Comparison of ENCODE assay signal across 8 cellular contexts in the genomic region with DNA sequence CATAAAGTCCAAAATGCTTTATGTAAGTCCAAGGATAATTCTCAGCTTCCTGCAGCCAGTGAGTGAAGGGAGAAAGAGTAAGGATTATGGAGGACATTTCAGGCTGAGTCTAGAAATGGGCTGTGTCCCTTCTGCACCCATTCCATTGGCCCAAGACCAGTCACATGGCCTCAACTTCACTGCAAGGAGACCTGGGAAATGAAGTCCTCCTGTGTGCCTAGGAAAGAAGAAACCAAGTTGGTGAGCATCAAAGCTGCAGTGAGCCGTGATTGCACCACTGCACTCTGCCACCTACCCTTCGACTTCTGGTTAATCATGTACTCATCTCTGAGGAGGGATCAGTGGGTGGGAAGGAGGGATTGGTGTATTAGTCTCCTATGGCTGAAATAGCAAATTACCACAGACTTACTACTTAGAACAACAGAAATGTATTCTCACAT. TPM values are rescaled to one million over a fixed set of nuclear protein-coding genes. Genes with fewer than 3 reads are reported as not detected.
A peak's percentile ranks its signal among the peaks of the same experiment; 100 is the strongest.
DNase-seq lines count a peak whose midpoint lies in the region; ATAC-seq and TF ChIP-seq lines count a peak whose summit lies in the region.

No MANE protein-coding gene starts in this region.

- H3K4me3 Mint-ChIP-seq in activated CD8-positive, alpha-beta memory T cell treated with anti-CD3 and anti-CD28 coated beads, Interleukin-2, amount 10 ng/mL, durations not matched to agents 7 days and 5 days: no peak overlapping the region

- no peak for TF ChIP-seq POLR2A in uterus (IDR thresholded peaks at IDR 0.05)

- H3K9me3 ChIP-seq in fibroblast of lung (ENCODE audit: control insufficient read depth, insufficient read depth, low read depth, low read length) (no peaks in the 10 kb centered on the region), uterus (no peaks in the 10 kb centered on the region)

- H3K27ac Mint-ChIP-seq in activated CD8-positive, alpha-beta memory T cell treated with anti-CD3 and anti-CD28 coated beads, Interleukin-2, amount 10 ng/mL, durations not matched to agents 7 days and 5 days: peak overlapping the region; percentile 54

- H3K4me3 ChIP-seq in fibroblast of lung (replicated peaks in 1 of 4; ENCODE audit: control extremely low read depth in 1 of 4, insufficient read depth in 1 of 4, low read depth in 3 of 4, low read length in 4 of 4) (no peak overlapping the region), uterus (no peak overlapping the region)

- no peaks in the 10 kb centered on the region for H3K79me2 ChIP-seq in fibroblast of lung (ENCODE audit: control insufficient read depth, insufficient read depth, low read length)

- H3K9ac ChIP-seq in fibroblast of lung (ENCODE audit: insufficient read depth, low read length): no peak overlapping the region

- in situ Hi-C loops in GM13976 (cut with MboI; ENCODE audit: low sequenced_read_pairs, unreplicated experiment): no loop called here

- intact Hi-C loops in posterior cingulate gyrus (cut with DNase I): no loop called here
- intact Hi-C loops in uterus (cut with DNase I; ENCODE audit: low total_unique reads): no loop called here

- H3K4me1 ChIP-seq in fibroblast of lung (ENCODE audit: control insufficient read depth, extremely low read depth, insufficient read depth, low read length) (no peaks in the 10 kb centered on the region), uterus (no peaks in the 10 kb centered on the region)

- H3K27ac ChIP-seq in fibroblast of lung (ENCODE audit: insufficient read depth, low read length) (no peak overlapping the region), uterus (no peak overlapping the region)

- TF ChIP-seq CTCF in GM13976 (IDR thresholded peaks at IDR 0.05; ENCODE audit: borderline replicate concordance, control extremely low read depth, extremely low read depth, insufficient read depth, missing control alignments) (no peak), fibroblast of lung (conservative IDR thresholded peaks at IDR 0.05 in 1 of 2, IDR thresholded peaks at IDR 0.05 in 1 of 2; ENCODE audit: low read depth in 1 of 2, low read length in 2 of 2) (no peak), uterus (IDR thresholded peaks at IDR 0.05) (no peak)

- DNase-seq in GM13976 (ENCODE audit: low spot score) (peak; percentile 75), NOMO-1 (lab: John Stamatoyannopoulos, UW; ENCODE audit: unreplicated experiment in 2 of 2) (peak; percentile 71 to 81), fibroblast of lung (ENCODE audit: low read depth in 2 of 2) (peak; percentile 50 to 51), posterior cingulate gyrus (peak in 6 of 10 donors; percentile 40 to 92 (median 50)), uterus (no peak), retina (no peak)
- peak; percentile 81 for DNase-seq in activated CD8-positive, alpha-beta memory T cell treated with anti-CD3 and anti-CD28 coated beads, Interleukin-2, amount 10 ng/mL, durations not matched to agents 7 days and 5 days

- H3K36me3 ChIP-seq in fibroblast of lung (ENCODE audit: control insufficient read depth, insufficient read depth, low read length) (no peaks in the 10 kb centered on the region), uterus (no peaks in the 10 kb centered on the region)

- H3K36me3 Mint-ChIP-seq in activated CD8-positive, alpha-beta memory T cell treated with anti-CD3 and anti-CD28 coated beads, Interleukin-2, amount 10 ng/mL, durations not matched to agents 7 days and 5 days: peaks cover 17% of the 10 kb centered on the region

- peaks cover 67% of the 10 kb centered on the region for H3K4me1 Mint-ChIP-seq in activated CD8-positive, alpha-beta memory T cell treated with anti-CD3 and anti-CD28 coated beads, Interleukin-2, amount 10 ng/mL, durations not matched to agents 7 days and 5 days

- ATAC-seq in HG02870 (IDR thresholded peaks at IDR 0.05; ENCODE audit: unreplicated experiment): peak; percentile 31
- peak; percentile 76 for ATAC-seq in activated CD8-positive, alpha-beta memory T cell treated with anti-CD3 and anti-CD28 coated beads, Interleukin-2, amount 10 ng/mL, durations not matched to agents 7 days and 5 days

- no peaks in the 10 kb centered on the region for H3K9me3 Mint-ChIP-seq in activated CD8-positive, alpha-beta memory T cell treated with anti-CD3 and anti-CD28 coated beads, Interleukin-2, amount 10 ng/mL, durations not matched to agents 7 days and 5 days (ENCODE audit: low read depth)

- no peaks in the 10 kb centered on the region for H3K27me3 Mint-ChIP-seq in activated CD8-positive, alpha-beta memory T cell treated with anti-CD3 and anti-CD28 coated beads, Interleukin-2, amount 10 ng/mL, durations not matched to agents 7 days and 5 days

- CTCF ChIA-PET in activated CD8-positive, alpha-beta memory T cell treated with anti-CD3 and anti-CD28 coated beads, Interleukin-2, amount 10 ng/mL, durations not matched to agents 7 days and 5 days (lab: Charles Lee): interaction anchor here (0.6 to 1.6 kb wide), 7 partner anchors 9 to 142 kb away, joined by 3 to 6 read pairs (median 3); partner anchors contain the start of gene FLT3LG

- no peak overlapping the region for H2AFZ ChIP-seq in fibroblast of lung (ENCODE audit: low read length)

- no peak overlapping the region for H3K4me2 ChIP-seq in fibroblast of lung (ENCODE audit: extremely low read depth, insufficient read depth, low read length)

- no peaks in the 10 kb centered on the region for H3K27me3 ChIP-seq in fibroblast of lung (ENCODE audit: control insufficient read depth, insufficient read depth, low read length)
- no peaks in the 10 kb centered on the region for H3K27me3 ChIP-seq in uterus

- no peaks in the 10 kb centered on the region for H4K20me1 ChIP-seq in fibroblast of lung (ENCODE audit: control insufficient read depth, extremely low read depth, insufficient read depth, low read length)

RNA-seq across cellular contexts. Expression of gene CD37, which starts 3.6 kb away (rescaled TPM):
- total RNA-seq in activated CD8-positive, alpha-beta memory T cell treated with anti-CD3 and anti-CD28 coated beads, Interleukin-2, amount 10 ng/mL, durations not matched to agents 7 days and 5 days: 100 to 1,000 TPM; 126 to 177 TPM
- total RNA-seq in fibroblast of lung (not detected in 2 replicates), uterus (10 to 100 TPM in 1 of 4 donors, 1 to 10 TPM in 3; 4.4 to 11.0 (median 7.8) TPM)
- not detected in 2 replicates for polyA plus RNA-seq in fibroblast of lung
- polyA plus RNA-seq in fibroblast of lung (2012): 1.1 and 10.5 TPM in 2 replicates
- polyA minus RNA-seq in fibroblast of lung (ENCODE audit: low replicate concordance): not detected in 2 replicates

RNA-seq across cellular contexts. Expression of gene SLC6A16, which starts 6.6 kb away (rescaled TPM):
- total RNA-seq in activated CD8-positive, alpha-beta memory T cell treated with anti-CD3 and anti-CD28 coated beads, Interleukin-2, amount 10 ng/mL, durations not matched to agents 7 days and 5 days: 1 to 10 TPM; 2.5 to 2.7 TPM
- under 0.01 TPM in 2 replicates for total RNA-seq in fibroblast of lung
- 0.08 and 0.62 TPM in 2 replicates for polyA plus RNA-seq in fibroblast of lung
- polyA plus RNA-seq in fibroblast of lung (2012): 0.12 and 0.22 TPM in 2 replicates
- not detected in 2 replicates for polyA minus RNA-seq in fibroblast of lung (ENCODE audit: low replicate concordance)
- 1 to 10 TPM in 1 of 4 donors, under 1 TPM in 2, not detected in 1; 0.55 to 7.5 (median 0.88) TPM for total RNA-seq in uterus

RNA-seq across cellular contexts. Expression of gene TEAD2, which starts 30.6 kb away (rescaled TPM):
- total RNA-seq in activated CD8-positive, alpha-beta memory T cell treated with anti-CD3 and anti-CD28 coated beads, Interleukin-2, amount 10 ng/mL, durations not matched to agents 7 days and 5 days: not detected
- total RNA-seq in fibroblast of lung: 19.2 and 24.1 TPM in 2 replicates
- 22.0 and 22.7 TPM in 2 replicates for polyA plus RNA-seq in fibroblast of lung
- polyA plus RNA-seq in fibroblast of lung (2012): 27.7 and 30.6 TPM in 2 replicates
- 46.6 and 51.1 TPM in 2 replicates for polyA minus RNA-seq in fibroblast of lung (ENCODE audit: low replicate concordance)
- 10 to 100 TPM; 21.8 to 83.2 (median 48.5) TPM for total RNA-seq in uterus

RNA-seq across cellular contexts. Expression of gene DKKL1, which starts 32.0 kb away (rescaled TPM):
- total RNA-seq in activated CD8-positive, alpha-beta memory T cell treated with anti-CD3 and anti-CD28 coated beads, Interleukin-2, amount 10 ng/mL, durations not matched to agents 7 days and 5 days: not detected
- total RNA-seq in fibroblast of lung (0.26 TPM in 1 of 2 replicates, not detected in the other), uterus (1 to 10 TPM in 1 of 4 donors, not detected in 3; 1.3 TPM)
- polyA plus RNA-seq in fibroblast of lung: 0.15 and 0.19 TPM in 2 replicates
- polyA plus RNA-seq in fibroblast of lung (2012): 0.45 TPM in 1 of 2 replicates, not detected in the other
- not detected in 2 replicates for polyA minus RNA-seq in fibroblast of lung (ENCODE audit: low replicate concordance)

RNA-seq across cellular contexts. Expression of gene KASH5, which starts 56.4 kb away (rescaled TPM):
- under 1 TPM in 1 of 2 experiments, not detected in 1; 0.64 TPM for total RNA-seq in activated CD8-positive, alpha-beta memory T cell treated with anti-CD3 and anti-CD28 coated beads, Interleukin-2, amount 10 ng/mL, durations not matched to agents 7 days and 5 days
- total RNA-seq in fibroblast of lung (not detected in 2 replicates), uterus (under 1 TPM in 1 of 4 donors, not detected in 3; 0.55 TPM)
- polyA plus RNA-seq in fibroblast of lung: not detected in 2 replicates
- not detected in 2 replicates for polyA plus RNA-seq in fibroblast of lung (2012)
- polyA minus RNA-seq in fibroblast of lung (ENCODE audit: low replicate concordance): not detected in 2 replicates

Comparison
In these comparisons a context has a peak if more than half of its experiments do, and no peak if none do; other contexts are left out.
1. DNase-seq: peak in GM13976 (single experiment), NOMO-1 (2 of 2), activated CD8-positive, alpha-beta memory T cell treated with anti-CD3 and anti-CD28 coated beads, Interleukin-2, amount 10 ng/mL, durations not matched to agents 7 days and 5 days (single experiment), fibroblast of lung (2 of 2) and posterior cingulate gyrus (6 of 10); none in uterus (0 of 2) and retina (single experiment).
2. RNA of gene CD37, which starts 3.6 kb away (total RNA-seq): 126 to 177 TPM in activated CD8-positive, alpha-beta memory T cell treated with anti-CD3 and anti-CD28 coated beads, Interleukin-2, amount 10 ng/mL, durations not matched to agents 7 days and 5 days; 4.4 to 11.0 TPM in uterus and not detected in fibroblast of lung; every median in the first group is over 10 times any median in the second.
3. RNA of gene TEAD2, which starts 30.6 kb away (total RNA-seq): 21.8 to 83.2 TPM in uterus and 19.2 to 24.1 TPM in fibroblast of lung; not detected in activated CD8-positive, alpha-beta memory T cell treated with anti-CD3 and anti-CD28 coated beads, Interleukin-2, amount 10 ng/mL, durations not matched to agents 7 days and 5 days; every median in the first group is over 10 times any median in the second.